Comparison of ENCODE assay signal across 11 cellular contexts in genomic region chr11:117833401-117833891, GRCh38. TPM values are rescaled to one million over a fixed set of nuclear protein-coding genes. Genes with fewer than 3 reads are reported as not detected.
DNase-seq lines count a peak whose midpoint lies in the region; ATAC-seq and TF ChIP-seq lines count a peak whose summit lies in the region.
"Had no signal": no experiment of that assay in that cellular context is flagged by ENCODE, and none has a peak within 500 bp of the region (broad histone marks: within the 10 kb centered on the region; RNA-seq: fewer than 3 reads in every experiment).

No MANE protein-coding gene starts in this region.

- ATAC-seq in body of pancreas (peak; percentile 91), GM18861 (IDR thresholded peaks at IDR 0.05; ENCODE audit: unreplicated experiment) (no peak), T-cell (replicated peaks in 1 of 4) (no peak)

- no peaks in the 10 kb centered on the region for H3K9me3 ChIP-seq in body of pancreas

- H3K4me3 Mint-ChIP-seq in T-cell, result no peak overlapping the region
- H3K4me3 Mint-ChIP-seq: activated T-helper 1 cell treated with anti-CD3 and anti-CD28 coated beads, Interleukin-12 subunit alpha, Interleukin-12 subunit beta, Interleukin-2, Interleukin-4 antibody, amounts not matched to agents 30 ng/mL and 10 ng/mL and 1 ng/mL, durations not matched to agents 14 hours and 24 hours and 36 hours had no signal

- H3K36me3 ChIP-seq in body of pancreas (replicated peaks in 1 of 2; ENCODE audit: insufficient read depth in 1 of 2, low read depth in 2 of 2), result no peaks in the 10 kb centered on the region

- no peaks in the 10 kb centered on the region for H3K36me3 Mint-ChIP-seq in T-cell

- peak in 2 of 3 donors; percentile 56 to 61 for TF ChIP-seq POLR2A in body of pancreas (IDR thresholded peaks at IDR 0.05)

- peaks cover 84% of the 10 kb centered on the region for H3K4me1 ChIP-seq in body of pancreas

- POLR2A ChIA-PET in T-cell (lab: Charles Lee), result no interaction called here

- H3K27ac Mint-ChIP-seq in T-cell, result no peak overlapping the region

- WGBS in body of pancreas, 2 donors, result 11 to 16% methylated on average over 4 to 7 of the region's 7 CpGs

- DNase-seq in DMS53 treated with DMSO at 0.1 percent for 48 hours (lab: John Stamatoyannopoulos, UW; ENCODE audit: unreplicated experiment) (peak; percentile 96), NCI-H1417 treated with DMSO at 0.1 percent for 48 hours (lab: John Stamatoyannopoulos, UW) (peak; percentile 96), body of pancreas (peak; percentile 91 to 98 (median 96)), myocyte (ENCODE audit: low read depth) (peak; percentile 75), GDM1 (lab: John Stamatoyannopoulos, UW) (no peak), T-cell (no peak)
- DNase-seq in stimulated activated naive CD4-positive, alpha-beta T cell treated with Interleukin-2 at 50 U/mL for 16 hours (lab: John Stamatoyannopoulos, UW), result no peak
- DNase-seq: midbrain had no signal

- peaks cover 18 to 35% (median 30%) of the 10 kb centered on the region in 3 donors for H3K4me1 Mint-ChIP-seq in T-cell

- no peaks in the 10 kb centered on the region for H3K9me3 Mint-ChIP-seq in T-cell
- H3K9me3 Mint-ChIP-seq: activated T-helper 1 cell treated with anti-CD3 and anti-CD28 coated beads, Interleukin-12 subunit alpha, Interleukin-12 subunit beta, Interleukin-2, Interleukin-4 antibody, amounts not matched to agents 30 ng/mL and 10 ng/mL and 1 ng/mL, durations not matched to agents 14 hours and 24 hours and 36 hours had no signal

- intact Hi-C loops in body of pancreas (cut with DNase I), result no loop called here

- CTCF ChIA-PET in T-cell (lab: Charles Lee), result interaction anchor here in 1 of 2 donors (0.9 kb wide), 1 partner anchor 16 kb away, joined by 3 read pairs; no protein-coding TSS in a partner anchor

- peaks cover 0 to 4% of the 10 kb centered on the region in 2 donors for H3K27me3 Mint-ChIP-seq in T-cell

- H3K27ac ChIP-seq in body of pancreas, result peak overlapping the region; percentile 81 to 90 (median 88)
- H3K27ac ChIP-seq: HL-60 had no signal

- TF ChIP-seq CTCF in body of pancreas (IDR thresholded peaks at IDR 0.05), result no peak

- H3K4me3 ChIP-seq in body of pancreas, result no peak overlapping the region

- H3K27me3 ChIP-seq in body of pancreas, result no peaks in the 10 kb centered on the region

RNA-seq across cellular contexts. Expression of gene FXYD2, which starts 8.9 kb away (rescaled TPM):
- 100 to 1,000 TPM; 290 to 396 TPM for total RNA-seq in body of pancreas
- not detected in 2 replicates for total RNA-seq in myocyte
- not detected for polyA plus RNA-seq in myocyte (2012)
- total RNA-seq in T-cell, result 10 to 100 TPM in 4 of 5 donors, 1 to 10 TPM in 1; 4.3 to 26.0 (median 14.7) TPM

RNA-seq across cellular contexts. Expression of gene DSCAML1, which starts 36.4 kb away (rescaled TPM):
- total RNA-seq in body of pancreas (1 to 10 TPM in 1 of 2 donors, under 1 TPM in 1; 0.33 to 1.6 TPM), myocyte (not detected in 2 replicates), T-cell (1 to 10 TPM in 2 of 5 donors, under 1 TPM in 3; 0.15 to 2.4 (median 0.96) TPM)
- not detected for polyA plus RNA-seq in myocyte (2012)
- total RNA-seq: activated T-helper 1 cell treated with anti-CD3 and anti-CD28 coated beads, Interleukin-12 subunit alpha, Interleukin-12 subunit beta, Interleukin-2, Interleukin-4 antibody, amounts not matched to agents 30 ng/mL and 10 ng/mL and 1 ng/mL, durations not matched to agents 14 hours and 24 hours and 36 hours had no signal

RNA-seq across cellular contexts. Expression of gene FXYD6, which starts 43.0 kb away (rescaled TPM):
- total RNA-seq in body of pancreas (10 to 100 TPM; 16.8 to 23.9 TPM), myocyte (1.7 and 3.1 TPM in 2 replicates), T-cell (under 1 TPM in 3 of 5 donors, not detected in 2; 0.38 to 0.73 (median 0.53) TPM)
- polyA plus RNA-seq in myocyte (2012), result 3.5 TPM
- total RNA-seq: activated T-helper 1 cell treated with anti-CD3 and anti-CD28 coated beads, Interleukin-12 subunit alpha, Interleukin-12 subunit beta, Interleukin-2, Interleukin-4 antibody, amounts not matched to agents 30 ng/mL and 10 ng/mL and 1 ng/mL, durations not matched to agents 14 hours and 24 hours and 36 hours had no signal

Comparison
In these comparisons a context has a peak if more than half of its experiments do, and no peak if none do; other contexts are left out.
1. DNase-seq: peak in DMS53 treated with DMSO at 0.1 percent for 48 hours (single experiment), NCI-H1417 treated with DMSO at 0.1 percent for 48 hours (single experiment), body of pancreas (4 of 4) and myocyte (single experiment); none in GDM1 (single experiment), stimulated activated naive CD4-positive, alpha-beta T cell treated with Interleukin-2 at 50 U/mL for 16 hours (single experiment) and T-cell (0 of 34).
2. RNA of gene FXYD2, which starts 8.9 kb away (total RNA-seq): 290 to 396 TPM in body of pancreas; 4.3 to 26.0 TPM in T-cell and not detected in myocyte; every median in the first group is over 10 times any median in the second.